ENCODE assay signal across 2 cellular contexts in the genomic region with DNA sequence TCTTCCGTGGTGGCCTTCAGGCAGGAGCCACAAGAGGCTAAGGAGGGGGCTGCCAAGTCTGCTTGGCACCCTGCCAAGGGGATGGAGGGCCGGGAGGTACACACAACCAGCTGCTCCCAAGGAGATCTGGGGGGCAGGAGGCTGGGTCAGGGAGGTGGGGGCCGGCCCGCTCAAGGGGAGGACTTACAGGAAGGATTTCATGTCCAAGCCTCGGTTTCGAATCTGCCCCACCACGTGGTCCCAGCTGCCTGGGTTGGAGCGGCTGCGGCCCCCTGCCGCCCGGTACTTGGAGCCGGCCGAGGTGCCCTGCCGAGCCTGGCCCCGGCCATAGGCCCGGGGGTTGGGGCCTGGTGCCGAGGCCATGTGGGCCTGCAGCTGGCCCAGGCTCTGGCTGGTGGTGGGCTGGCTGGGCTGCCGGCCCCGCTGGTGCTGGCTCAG.
TF ChIP-seq lines count a peak whose summit lies in the region.

No MANE protein-coding gene starts in this region.

TF ChIP-seq in SK-N-SH, 30 proteins besides CTCF, POLR2A, EP300 and RAD21 (continued from another document):
- TF ChIP-seq, protein P1, sequence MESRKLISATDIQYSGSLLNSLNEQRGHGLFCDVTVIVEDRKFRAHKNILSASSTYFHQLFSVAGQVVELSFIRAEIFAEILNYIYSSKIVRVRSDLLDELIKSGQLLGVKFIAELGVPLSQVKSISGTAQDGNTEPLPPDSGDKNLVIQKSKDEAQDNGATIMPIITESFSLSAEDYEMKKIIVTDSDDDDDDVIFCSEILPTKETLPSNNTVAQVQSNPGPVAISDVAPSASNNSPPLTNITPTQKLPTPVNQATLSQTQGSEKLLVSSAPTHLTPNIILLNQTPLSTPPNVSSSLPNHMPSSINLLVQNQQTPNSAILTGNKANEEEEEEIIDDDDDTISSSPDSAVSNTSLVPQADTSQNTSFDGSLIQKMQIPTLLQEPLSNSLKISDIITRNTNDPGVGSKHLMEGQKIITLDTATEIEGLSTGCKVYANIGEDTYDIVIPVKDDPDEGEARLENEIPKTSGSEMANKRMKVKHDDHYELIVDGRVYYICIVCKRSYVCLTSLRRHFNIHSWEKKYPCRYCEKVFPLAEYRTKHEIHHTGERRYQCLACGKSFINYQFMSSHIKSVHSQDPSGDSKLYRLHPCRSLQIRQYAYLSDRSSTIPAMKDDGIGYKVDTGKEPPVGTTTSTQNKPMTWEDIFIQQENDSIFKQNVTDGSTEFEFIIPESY (IDR thresholded peaks at IDR 0.05; ENCODE audit: borderline replicate concordance, low read depth) = no peak
- TF ChIP-seq, protein P2, sequence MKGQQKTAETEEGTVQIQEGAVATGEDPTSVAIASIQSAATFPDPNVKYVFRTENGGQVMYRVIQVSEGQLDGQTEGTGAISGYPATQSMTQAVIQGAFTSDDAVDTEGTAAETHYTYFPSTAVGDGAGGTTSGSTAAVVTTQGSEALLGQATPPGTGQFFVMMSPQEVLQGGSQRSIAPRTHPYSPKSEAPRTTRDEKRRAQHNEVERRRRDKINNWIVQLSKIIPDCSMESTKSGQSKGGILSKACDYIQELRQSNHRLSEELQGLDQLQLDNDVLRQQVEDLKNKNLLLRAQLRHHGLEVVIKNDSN (IDR thresholded peaks at IDR 0.05; ENCODE audit: borderline replicate concordance, low read depth) = no peak

TF ChIP-seq in SK-N-SH treated with all-trans-retinoic acid at 6 μM for 48 hours, 23 proteins besides CTCF, POLR2A, EP300 and RAD21 (continued from another document):
- TF ChIP-seq ZNF8 (CRISPR knock-in tag; IDR thresholded peaks at IDR 0.05) (no peak), CSDC2 (CRISPR knock-in tag; IDR thresholded peaks at IDR 0.05) (no peak), ESRRG (CRISPR knock-in tag; IDR thresholded peaks at IDR 0.05) (no peak), SNAI2 (CRISPR knock-in tag; IDR thresholded peaks at IDR 0.05) (no peak), ISL1 (CRISPR knock-in tag; IDR thresholded peaks at IDR 0.05) (no peak), RARB (CRISPR knock-in tag; IDR thresholded peaks at IDR 0.05) (no peak), OSR1 (CRISPR knock-in tag; IDR thresholded peaks at IDR 0.05) (no peak), ZNF70 (CRISPR knock-in tag; IDR thresholded peaks at IDR 0.05) (no peak), BACH2 (CRISPR knock-in tag; IDR thresholded peaks at IDR 0.05; ENCODE audit: borderline replicate concordance) (no peak), ZFP3 (CRISPR knock-in tag; IDR thresholded peaks at IDR 0.05) (no peak)
- TF ChIP-seq, protein P3, sequence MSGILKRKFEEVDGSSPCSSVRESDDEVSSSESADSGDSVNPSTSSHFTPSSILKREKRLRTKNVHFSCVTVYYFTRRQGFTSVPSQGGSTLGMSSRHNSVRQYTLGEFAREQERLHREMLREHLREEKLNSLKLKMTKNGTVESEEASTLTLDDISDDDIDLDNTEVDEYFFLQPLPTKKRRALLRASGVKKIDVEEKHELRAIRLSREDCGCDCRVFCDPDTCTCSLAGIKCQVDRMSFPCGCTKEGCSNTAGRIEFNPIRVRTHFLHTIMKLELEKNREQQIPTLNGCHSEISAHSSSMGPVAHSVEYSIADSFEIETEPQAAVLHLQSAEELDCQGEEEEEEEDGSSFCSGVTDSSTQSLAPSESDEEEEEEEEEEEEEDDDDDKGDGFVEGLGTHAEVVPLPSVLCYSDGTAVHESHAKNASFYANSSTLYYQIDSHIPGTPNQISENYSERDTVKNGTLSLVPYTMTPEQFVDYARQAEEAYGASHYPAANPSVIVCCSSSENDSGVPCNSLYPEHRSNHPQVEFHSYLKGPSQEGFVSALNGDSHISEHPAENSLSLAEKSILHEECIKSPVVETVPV (CRISPR knock-in tag; IDR thresholded peaks at IDR 0.05) = no peak
- TF ChIP-seq, protein P4, sequence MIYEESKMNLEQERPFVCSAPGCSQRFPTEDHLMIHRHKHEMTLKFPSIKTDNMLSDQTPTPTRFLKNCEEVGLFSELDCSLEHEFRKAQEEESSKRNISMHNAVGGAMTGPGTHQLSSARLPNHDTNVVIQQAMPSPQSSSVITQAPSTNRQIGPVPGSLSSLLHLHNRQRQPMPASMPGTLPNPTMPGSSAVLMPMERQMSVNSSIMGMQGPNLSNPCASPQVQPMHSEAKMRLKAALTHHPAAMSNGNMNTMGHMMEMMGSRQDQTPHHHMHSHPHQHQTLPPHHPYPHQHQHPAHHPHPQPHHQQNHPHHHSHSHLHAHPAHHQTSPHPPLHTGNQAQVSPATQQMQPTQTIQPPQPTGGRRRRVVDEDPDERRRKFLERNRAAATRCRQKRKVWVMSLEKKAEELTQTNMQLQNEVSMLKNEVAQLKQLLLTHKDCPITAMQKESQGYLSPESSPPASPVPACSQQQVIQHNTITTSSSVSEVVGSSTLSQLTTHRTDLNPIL (CRISPR knock-in tag; IDR thresholded peaks at IDR 0.05; ENCODE audit: low read depth) = no peak
- TF ChIP-seq, protein P5, sequence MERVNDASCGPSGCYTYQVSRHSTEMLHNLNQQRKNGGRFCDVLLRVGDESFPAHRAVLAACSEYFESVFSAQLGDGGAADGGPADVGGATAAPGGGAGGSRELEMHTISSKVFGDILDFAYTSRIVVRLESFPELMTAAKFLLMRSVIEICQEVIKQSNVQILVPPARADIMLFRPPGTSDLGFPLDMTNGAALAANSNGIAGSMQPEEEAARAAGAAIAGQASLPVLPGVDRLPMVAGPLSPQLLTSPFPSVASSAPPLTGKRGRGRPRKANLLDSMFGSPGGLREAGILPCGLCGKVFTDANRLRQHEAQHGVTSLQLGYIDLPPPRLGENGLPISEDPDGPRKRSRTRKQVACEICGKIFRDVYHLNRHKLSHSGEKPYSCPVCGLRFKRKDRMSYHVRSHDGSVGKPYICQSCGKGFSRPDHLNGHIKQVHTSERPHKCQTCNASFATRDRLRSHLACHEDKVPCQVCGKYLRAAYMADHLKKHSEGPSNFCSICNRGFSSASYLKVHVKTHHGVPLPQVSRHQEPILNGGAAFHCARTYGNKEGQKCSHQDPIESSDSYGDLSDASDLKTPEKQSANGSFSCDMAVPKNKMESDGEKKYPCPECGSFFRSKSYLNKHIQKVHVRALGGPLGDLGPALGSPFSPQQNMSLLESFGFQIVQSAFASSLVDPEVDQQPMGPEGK (CRISPR knock-in tag; IDR thresholded peaks at IDR 0.05; ENCODE audit: borderline replicate concordance) = no peak
